Comparison of ENCODE assay signal across 8 cellular contexts in genomic region chr2:152025678-152026287, GRCh38.
DNase-seq lines count a peak whose midpoint lies in the region; ATAC-seq and TF ChIP-seq lines count a peak whose summit lies in the region.

No MANE protein-coding gene starts in this region.

- no peaks in the 10 kb centered on the region for H3K79me2 ChIP-seq in DND-41 (ENCODE audit: insufficient read depth, low read length)
- no peaks in the 10 kb centered on the region for H3K79me2 ChIP-seq in PC-9 (ENCODE audit: low read depth)

- no peaks in the 10 kb centered on the region for H3K36me3 Mint-ChIP-seq in nephron progenitor cell (ENCODE audit: low read depth)

- no peaks in the 10 kb centered on the region for H4K20me1 ChIP-seq in DND-41 (ENCODE audit: insufficient read depth, low read length)
- no peaks in the 10 kb centered on the region for H4K20me1 ChIP-seq in PC-9 (ENCODE audit: insufficient read depth)

- H3K4me1 Mint-ChIP-seq in nephron progenitor cell: no peaks in the 10 kb centered on the region

- DNase-seq in DND-41 (peak; percentile 78), PC-9 (peak; percentile 60 to 74), fibroblast of gingiva (ENCODE audit: low read depth) (peak; percentile 61), nephron progenitor cell (peak; percentile 89)
- DNase-seq in Jurkat, Clone E6-1 (ENCODE audit: low read depth, low spot score): peak; percentile 59
- DNase-seq in activated T-cell treated with anti-CD3 and anti-CD28 coated beads, Interleukin-2, amount 50 U/mL, for 48 hours: peak; percentile 85 to 87
- DNase-seq in stimulated activated naive CD8-positive, alpha-beta T cell treated with anti-CD3 and anti-CD28 coated beads, Interleukin-15, Interleukin-2, amounts not matched to agents 100 U/mL and 50 U/mL, for 24 hours: peak; percentile 86

- no peaks in the 10 kb centered on the region for H3K36me3 ChIP-seq in DND-41 (ENCODE audit: insufficient read depth, low read length)
- H3K36me3 ChIP-seq in PC-9 (ENCODE audit: low read depth): no peaks in the 10 kb centered on the region

- intact Hi-C loops in PC-9 (cut with micrococcal nuclease; ENCODE audit: unreplicated experiment): loop anchor here (2.0 to 10.0 kb wide), 2 partner anchors 27 to 541 kb away; no protein-coding TSS in a partner anchor

- H2AFZ ChIP-seq in DND-41 (ENCODE audit: low read depth, low read length) (peak overlapping the region; percentile 70), PC-9 (peak overlapping the region; percentile 49; the same call in 1 of the 2 replicates)

- POLR2A ChIA-PET in PC-9 (lab: Charles Lee; ENCODE audit: unreplicated experiment): interaction anchor here (0.6 to 0.7 kb wide), 2 partner anchors 531 to 635 kb away, joined by 3 to 4 read pairs; no protein-coding TSS in a partner anchor

- CTCF ChIA-PET in PC-9 (lab: Charles Lee): interaction anchor here (0.7 kb wide), 1 partner anchor 691 kb away, joined by 4 read pairs; the partner anchor contains the start of gene PRPF40A

- ATAC-seq in DND-41 (ENCODE audit: insufficient read depth, low read depth) (peak; percentile 98), GM21737 (IDR thresholded peaks at IDR 0.05; ENCODE audit: unreplicated experiment) (peak; percentile 96)
- peak; percentile 91 for ATAC-seq in stimulated activated naive CD8-positive, alpha-beta T cell treated with anti-CD3 and anti-CD28 coated beads, Interleukin-15, Interleukin-2, amounts not matched to agents 100 U/mL and 50 U/mL, for 24 hours

- H3K4me3 Mint-ChIP-seq in nephron progenitor cell: peak overlapping the region; percentile 80

- H3K9me3 ChIP-seq in DND-41 (ENCODE audit: insufficient read depth, low read length, severe bottlenecking) (no peaks in the 10 kb centered on the region), PC-9 (ENCODE audit: insufficient read depth, low read depth) (no peaks in the 10 kb centered on the region)

- H3K4me1 ChIP-seq in DND-41 (ENCODE audit: insufficient read depth, low read length) (peaks cover 9% of the 10 kb centered on the region; the same call in 1 of the 2 replicates), PC-9 (replicated peaks; ENCODE audit: insufficient read depth) (no peaks in the 10 kb centered on the region)

- peak overlapping the region in 1 of 2 experiments; percentile 49; a peak in 1 of 4 replicates for H3K4me3 ChIP-seq in DND-41 (ENCODE audit: low read depth in 1 of 2, low read length in 2 of 2)
- H3K4me3 ChIP-seq in Jurkat, Clone E6-1 (ENCODE audit: low read length): peak overlapping the region; percentile 29
- peak overlapping the region; percentile 42; the same call in 1 of the 2 replicates for H3K4me3 ChIP-seq in PC-9

- H3K4me2 ChIP-seq in DND-41 (ENCODE audit: insufficient read depth, low read length) (peak overlapping the region; percentile 68), PC-9 (peak overlapping the region; percentile 72)

- no peaks in the 10 kb centered on the region for H3K9me2 ChIP-seq in PC-9 (ENCODE audit: insufficient read depth)

- H3K9ac ChIP-seq in DND-41 (ENCODE audit: low read depth, low read length): 0 out of 2 replicates have a peak overlapping the region, but pooled peaks have one; percentile 5

- H3K27me3 ChIP-seq in DND-41 (ENCODE audit: insufficient read depth, low read length, poor library complexity) (no peaks in the 10 kb centered on the region), PC-9 (ENCODE audit: insufficient read depth, low read depth) (0 out of 2 replicates have a peak, but pooled peaks cover under 1% of the 10 kb centered on the region)

- H3K27ac Mint-ChIP-seq in nephron progenitor cell: no peak overlapping the region

- H3K27me3 Mint-ChIP-seq in nephron progenitor cell (ENCODE audit: low read depth, poor library complexity): peaks cover 1% of the 10 kb centered on the region

- no TSS peak for BruUV-seq in PC-9 (replicated peaks; lab: Mats Ljungman, UMichigan)

- H3K27ac ChIP-seq in DND-41 (ENCODE audit: low read length) (no peak overlapping the region), PC-9 (no peak overlapping the region)

- no peaks in the 10 kb centered on the region for H3F3A ChIP-seq in PC-9 (ENCODE audit: insufficient read depth, low read depth)

- no peaks in the 10 kb centered on the region for H3K9me3 Mint-ChIP-seq in nephron progenitor cell

- peak; percentile 88 for TF ChIP-seq CTCF in DND-41 (IDR thresholded peaks at IDR 0.05; ENCODE audit: borderline replicate concordance, extremely low read depth, low read length, poor library complexity, severe bottlenecking)
- TF ChIP-seq CTCF in PC-9 (conservative IDR thresholded peaks at IDR 0.05): peak; percentile 98
- TF ChIP-seq CTCF in nephron progenitor cell (IDR thresholded peaks at IDR 0.05): peak; percentile 98
